In genomic region chr17:29569245-29569950, GRCh38 we compare ENCODE assay signal across 1 cellular context.
TF ChIP-seq lines count a peak whose summit lies in the region.

No MANE protein-coding gene starts in this region.

TF ChIP-seq in A549, 52 proteins besides CTCF, POLR2A, EP300 and RAD21 (continued from another document):
- TF ChIP-seq ATOH8 (CRISPR knock-in tag; IDR thresholded peaks at IDR 0.05; ENCODE audit: low read depth) = no peak
- TF ChIP-seq SREBF2 (IDR thresholded peaks at IDR 0.05) = no peak
